Comparison of ENCODE assay signal across 9 cellular contexts in genomic region chr4:4853371-4853823, GRCh38. TPM values are rescaled to one million over a fixed set of nuclear protein-coding genes. Genes with fewer than 3 reads are reported as not detected.
DNase-seq lines count a peak whose midpoint lies in the region; ATAC-seq and TF ChIP-seq lines count a peak whose summit lies in the region.
"Had no signal": no experiment of that assay in that cellular context is flagged by ENCODE, and none has a peak within 500 bp of the region (broad histone marks: within the 10 kb centered on the region; RNA-seq: fewer than 3 reads in every experiment).

No MANE protein-coding gene starts in this region.

- H3K36me3 ChIP-seq in left ventricle myocardium inferior (no peaks in the 10 kb centered on the region), lower lobe of right lung (no peaks in the 10 kb centered on the region), aorta (ENCODE audit: control insufficient read depth in 1 of 2, insufficient read depth in 2 of 2, low read length in 1 of 2) (no peaks in the 10 kb centered on the region)

- H3K27me3 ChIP-seq in left ventricle myocardium inferior (ENCODE audit: low read depth) (peaks cover 100% of the 10 kb centered on the region), lower lobe of right lung (ENCODE audit: low read depth) (peaks cover 94% of the 10 kb centered on the region), aorta (ENCODE audit: control insufficient read depth in 1 of 2, insufficient read depth in 2 of 2, low read length in 1 of 2) (no peaks in the 10 kb centered on the region)

- peak overlapping the region; percentile 53 for H3K4me3 ChIP-seq in left ventricle myocardium inferior
- peak overlapping the region; percentile 44 for H3K4me3 ChIP-seq in lower lobe of right lung
- H3K4me3 ChIP-seq in aorta (ENCODE audit: low read length in 2 of 2), result peak overlapping the region; percentile 23 to 30
- H3K4me3 ChIP-seq: SK-N-MC had no signal

- 3% methylated on average over 26 of the region's 26 CpGs for WGBS in aorta, 2 donors

- H3K4me1 ChIP-seq in left ventricle myocardium inferior (peaks cover 48% of the 10 kb centered on the region), lower lobe of right lung (peaks cover 31% of the 10 kb centered on the region), aorta (ENCODE audit: control insufficient read depth in 1 of 2, insufficient read depth in 2 of 2, low read length in 2 of 2) (no peaks in the 10 kb centered on the region)

- intact Hi-C loops in left ventricle myocardium inferior (cut with micrococcal nuclease) (no loop called here), Right ventricle myocardium inferior (cut with DNase I) (no loop called here), lower lobe of right lung (cut with DNase I) (no loop called here), aorta (cut with DNase I) (loop anchor here in 1 of 2 donors (5.0 kb wide), 1 partner anchor 61 kb away; no protein-coding TSS in a partner anchor)

- no peak for TF ChIP-seq CTCF in left ventricle myocardium inferior (IDR thresholded peaks at IDR 0.05; ENCODE audit: borderline replicate concordance)
- TF ChIP-seq CTCF in lower lobe of right lung (IDR thresholded peaks at IDR 0.05), result no peak

- ATAC-seq in Right ventricle myocardium inferior, result no peak
- peak in 1 of 2 donors; percentile 5 for ATAC-seq in lower lobe of right lung
- ATAC-seq in aorta (ENCODE audit: low FRiP score), result peak; percentile 5
- no peak for ATAC-seq in HG03469 (IDR thresholded peaks at IDR 0.05; ENCODE audit: unreplicated experiment)

- no peaks in the 10 kb centered on the region for H3K9me3 ChIP-seq in left ventricle myocardium inferior (replicated peaks)
- H3K9me3 ChIP-seq in lower lobe of right lung, result no peaks in the 10 kb centered on the region
- no peaks in the 10 kb centered on the region for H3K9me3 ChIP-seq in aorta (ENCODE audit: control insufficient read depth, low read length)

- no peak overlapping the region for H3K27ac ChIP-seq in left ventricle myocardium inferior (replicated peaks)
- H3K27ac ChIP-seq in lower lobe of right lung, result no peak overlapping the region
- H3K27ac ChIP-seq in aorta (ENCODE audit: low read depth in 1 of 2, low read length in 2 of 2), result peak overlapping the region in 1 of 2 donors; percentile 29
- H3K27ac ChIP-seq: SK-N-MC had no signal

- DNase-seq in left ventricle myocardium inferior (no peak), Right ventricle myocardium inferior (ENCODE audit: missing footprints) (no peak), lower lobe of right lung (no peak), aorta (no peak), Ammon's horn (ENCODE audit: low spot score) (no peak)
- peak; percentile 30 to 31 for DNase-seq in activated T-cell treated with anti-CD3 and anti-CD28 coated beads, Interleukin-2, amount 50 U/mL, for 48 hours
- no peak for DNase-seq in activated effector memory CD4-positive, alpha-beta T cell treated with Interleukin-2 at 50 U/mL for 16 hours

RNA-seq across cellular contexts. Expression of gene MSX1, which starts 6.1 kb away (rescaled TPM):
- total RNA-seq in left ventricle myocardium inferior (3.4 TPM), Right ventricle myocardium inferior (2.7 TPM), lower lobe of right lung (2.1 TPM), aorta (10 to 100 TPM in 1 of 2 donors, 1 to 10 TPM in 1; 4.5 to 14.5 TPM)
- polyA plus RNA-seq in aorta, result 1 to 10 TPM; 3.8 to 4.8 TPM

Comparison
In these comparisons a context has a peak if more than half of its experiments do, and no peak if none do; other contexts are left out.
1. DNase-seq: peak in activated T-cell treated with anti-CD3 and anti-CD28 coated beads, Interleukin-2, amount 50 U/mL, for 48 hours (2 of 2); none in left ventricle myocardium inferior (single experiment), Right ventricle myocardium inferior (single experiment), lower lobe of right lung (single experiment), aorta (0 of 2), activated effector memory CD4-positive, alpha-beta T cell treated with Interleukin-2 at 50 U/mL for 16 hours (single experiment) and Ammon's horn (single experiment).
2. Peak in every context shown above with its lines, with median percentiles within 50 percentile points of each other: H3K4me3 ChIP-seq.